In the genomic region with DNA sequence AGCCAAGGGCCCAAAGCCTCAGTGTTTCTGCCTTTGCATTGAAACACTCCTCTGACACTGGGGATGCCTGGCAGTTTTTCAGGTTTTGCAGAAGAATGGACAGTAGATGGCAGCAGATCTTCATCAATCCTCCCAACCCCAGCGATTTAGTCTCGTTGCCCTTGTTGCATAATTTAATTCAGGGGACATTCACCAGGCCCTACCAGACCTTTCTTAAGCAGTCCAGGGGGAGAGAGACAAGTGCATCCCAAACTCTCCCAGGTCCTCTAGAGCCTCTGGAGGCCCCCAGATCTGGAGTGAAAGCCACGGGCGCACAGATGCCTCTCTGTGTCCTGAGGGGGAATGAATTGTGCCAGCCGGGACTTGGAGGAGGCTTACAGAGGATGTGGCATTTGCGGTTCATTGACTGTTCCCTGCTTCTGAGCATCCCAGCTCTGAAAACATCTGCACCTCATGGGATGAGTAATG, we compare ENCODE assay signal across 8 cellular contexts. TPM values are rescaled to one million over a fixed set of nuclear protein-coding genes. Genes with fewer than 3 reads are reported as not detected.
DNase-seq lines count a peak whose midpoint lies in the region; ATAC-seq and TF ChIP-seq lines count a peak whose summit lies in the region.

No MANE protein-coding gene starts in this region.

- DNase-seq in NCI-H748 (lab: John Stamatoyannopoulos, UW; ENCODE audit: unreplicated experiment) = peak; percentile 54
- DNase-seq in adipocyte (ENCODE audit: low read depth) = peak; percentile 92
- DNase-seq in heart left ventricle = peak in 4 of 5 donors; percentile 46 to 74 (median 61)
- peak in 1 of 2 donors; percentile 25 for DNase-seq in psoas muscle
- no peak for DNase-seq in UCSD-AML1 (lab: John Stamatoyannopoulos, UW; ENCODE audit: unreplicated experiment)

- peak overlapping the region; percentile 65 for H3K4me2 ChIP-seq in BLaER1

- H3K4me3 ChIP-seq in BLaER1 (no peak overlapping the region), adipocyte (ENCODE audit: low read length) (no peak overlapping the region), heart left ventricle (no peak overlapping the region), psoas muscle (no peak overlapping the region)

- intact Hi-C loops in heart left ventricle (cut with DNase I) = loop anchor here (1.0 to 10.0 kb wide), 9 partner anchors 134 to 322 kb away; no protein-coding TSS in a partner anchor
- intact Hi-C loops in psoas muscle (cut with DNase I) = loop anchor here (2.0 to 10.0 kb wide), 5 partner anchors 174 to 834 kb away; no protein-coding TSS in a partner anchor

- H4K20me1 ChIP-seq in BLaER1 = peaks cover 14% of the 10 kb centered on the region

- H3K4me1 ChIP-seq in BLaER1 (peaks cover 57% of the 10 kb centered on the region), adipocyte (ENCODE audit: control insufficient read depth, insufficient read depth, low read length) (peaks cover 63% of the 10 kb centered on the region), heart left ventricle (peaks cover 0 to 74% (median 45%) of the 10 kb centered on the region in 12 donors), psoas muscle (peaks cover 25% of the 10 kb centered on the region)

- H3K27ac ChIP-seq in BLaER1 = no peak overlapping the region
- peak overlapping the region in 8 of 12 donors; percentile 15 to 62 (median 44) for H3K27ac ChIP-seq in heart left ventricle
- H3K27ac ChIP-seq in psoas muscle = no peak overlapping the region

- TF ChIP-seq POLR2A in heart left ventricle (IDR thresholded peaks at IDR 0.05) = no peak

- TF ChIP-seq CTCF in heart left ventricle (IDR thresholded peaks at IDR 0.05) = peak; percentile 47 to 84 (median 76)
- peak; percentile 73 for TF ChIP-seq CTCF in psoas muscle (IDR thresholded peaks at IDR 0.05)

- peak; percentile 38 for ATAC-seq in GM18502 (IDR thresholded peaks at IDR 0.05; ENCODE audit: poor library complexity, unreplicated experiment)
- peak; percentile 31 for ATAC-seq in HG03378 (IDR thresholded peaks at IDR 0.05; ENCODE audit: unreplicated experiment)
- ATAC-seq in heart left ventricle = peak; percentile 47 to 73 (median 72)
- ATAC-seq in psoas muscle = peak; percentile 72 to 93 (median 80)

- H3K27me3 ChIP-seq in BLaER1 = no peaks in the 10 kb centered on the region
- no peaks in the 10 kb centered on the region for H3K27me3 ChIP-seq in adipocyte (replicated peaks; ENCODE audit: control insufficient read depth, insufficient read depth, low read length)
- no peaks in the 10 kb centered on the region for H3K27me3 ChIP-seq in heart left ventricle
- H3K27me3 ChIP-seq in psoas muscle (ENCODE audit: insufficient read depth in 3 of 3, low read length in 2 of 3) = no peaks in the 10 kb centered on the region

- 23 to 64% (median 37%) methylated on average over 3 to 6 of the region's 6 CpGs for WGBS in heart left ventricle, 4 donors
- WGBS in psoas muscle, 3 donors = 33 to 39% (median 36%) methylated on average over 6 of the region's 6 CpGs

- H3K9me3 ChIP-seq in BLaER1 = no peaks in the 10 kb centered on the region
- no peaks in the 10 kb centered on the region for H3K9me3 ChIP-seq in adipocyte (ENCODE audit: control insufficient read depth, low read length)
- no peaks in the 10 kb centered on the region for H3K9me3 ChIP-seq in heart left ventricle
- H3K9me3 ChIP-seq in psoas muscle = no peaks in the 10 kb centered on the region

- H3K9ac ChIP-seq in BLaER1 = no peak overlapping the region
- no peak overlapping the region for H3K9ac ChIP-seq in adipocyte (ENCODE audit: low read length)

- H3K36me3 ChIP-seq in BLaER1 (no peaks in the 10 kb centered on the region), adipocyte (ENCODE audit: control insufficient read depth, insufficient read depth, low read length, severe bottlenecking) (peaks cover 4% of the 10 kb centered on the region), heart left ventricle (peaks cover 0 to 5% (median 0%) of the 10 kb centered on the region in 9 donors), psoas muscle (ENCODE audit: insufficient read depth in 1 of 2, low read depth in 1 of 2) (no peaks in the 10 kb centered on the region)

RNA-seq across cellular contexts. Expression of gene MINDY4, which starts 29.6 kb away (rescaled TPM):
- total RNA-seq in heart left ventricle (1 to 10 TPM; 2.4 to 6.0 (median 3.1) TPM), psoas muscle (1 to 10 TPM; 1.3 to 3.5 (median 2.0) TPM)
- polyA plus RNA-seq in heart left ventricle (1 to 10 TPM; 1.3 to 2.4 TPM), psoas muscle (1 to 10 TPM in 2 of 3 donors, under 1 TPM in 1; 0.86 to 3.3 (median 1.1) TPM)

RNA-seq across cellular contexts. Expression of gene INMT, which starts 48.9 kb away (rescaled TPM):
- 10 to 100 TPM; 11.7 to 88.1 (median 29.6) TPM for total RNA-seq in heart left ventricle
- 10 to 100 TPM; 15.7 to 27.9 TPM for polyA plus RNA-seq in heart left ventricle
- total RNA-seq in psoas muscle = 10 to 100 TPM in 2 of 4 donors, 1 to 10 TPM in 2; 2.3 to 32.0 (median 9.0) TPM
- 1 to 10 TPM; 2.4 to 4.6 (median 2.4) TPM for polyA plus RNA-seq in psoas muscle

Comparison
In these comparisons a context has a peak if more than half of its experiments do, and no peak if none do; other contexts are left out.
1. H3K27ac ChIP-seq: peak in heart left ventricle (8 of 12); none in BLaER1 (single experiment) and psoas muscle (single experiment).
2. Peak in every context shown above with its lines, with median percentiles within 50 percentile points of each other: ATAC-seq.